ENCODE assay signal across 1 cellular context in the genomic region with DNA sequence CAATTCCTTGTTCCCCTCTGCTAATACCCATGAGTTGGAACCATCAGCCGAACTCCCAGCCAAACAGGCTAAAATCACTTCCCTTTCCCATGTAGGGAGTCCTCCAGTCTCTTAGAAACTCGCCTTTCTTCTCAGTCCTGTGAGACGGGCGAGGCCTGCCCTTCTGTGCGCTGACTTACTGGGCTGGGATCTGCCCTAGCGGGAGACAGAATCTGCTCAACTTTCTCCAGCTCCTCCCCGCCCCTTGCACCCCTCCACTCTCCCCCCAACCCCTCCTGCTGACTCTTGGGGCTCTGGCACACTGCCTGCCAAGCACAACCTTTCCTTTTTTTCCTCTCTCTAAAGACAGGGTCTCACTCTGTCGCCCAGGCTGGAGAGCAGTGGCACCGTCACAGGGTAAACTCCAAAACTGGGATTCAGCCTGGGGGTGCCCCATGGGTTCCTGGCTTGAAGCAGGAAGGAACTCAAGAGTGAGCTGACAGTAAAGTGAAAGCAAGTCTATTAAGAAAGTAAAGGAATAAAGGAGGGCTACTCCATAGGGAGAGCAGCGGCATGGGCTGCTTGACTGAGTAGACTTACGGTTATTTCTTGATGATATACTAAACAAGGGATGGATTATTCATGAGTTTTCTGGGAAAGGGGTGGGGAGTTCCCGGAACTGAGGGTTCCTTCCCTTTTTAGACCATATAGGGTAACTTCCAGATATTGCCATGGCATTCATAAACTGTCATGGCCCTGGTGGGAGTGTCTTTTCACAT.
TF ChIP-seq lines count a peak whose summit lies in the region.

No MANE protein-coding gene starts in this region.

TF ChIP-seq in K562, 482 proteins besides CTCF, POLR2A, EP300 and RAD21 (continued from another document):
- TF ChIP-seq, protein P1, sequence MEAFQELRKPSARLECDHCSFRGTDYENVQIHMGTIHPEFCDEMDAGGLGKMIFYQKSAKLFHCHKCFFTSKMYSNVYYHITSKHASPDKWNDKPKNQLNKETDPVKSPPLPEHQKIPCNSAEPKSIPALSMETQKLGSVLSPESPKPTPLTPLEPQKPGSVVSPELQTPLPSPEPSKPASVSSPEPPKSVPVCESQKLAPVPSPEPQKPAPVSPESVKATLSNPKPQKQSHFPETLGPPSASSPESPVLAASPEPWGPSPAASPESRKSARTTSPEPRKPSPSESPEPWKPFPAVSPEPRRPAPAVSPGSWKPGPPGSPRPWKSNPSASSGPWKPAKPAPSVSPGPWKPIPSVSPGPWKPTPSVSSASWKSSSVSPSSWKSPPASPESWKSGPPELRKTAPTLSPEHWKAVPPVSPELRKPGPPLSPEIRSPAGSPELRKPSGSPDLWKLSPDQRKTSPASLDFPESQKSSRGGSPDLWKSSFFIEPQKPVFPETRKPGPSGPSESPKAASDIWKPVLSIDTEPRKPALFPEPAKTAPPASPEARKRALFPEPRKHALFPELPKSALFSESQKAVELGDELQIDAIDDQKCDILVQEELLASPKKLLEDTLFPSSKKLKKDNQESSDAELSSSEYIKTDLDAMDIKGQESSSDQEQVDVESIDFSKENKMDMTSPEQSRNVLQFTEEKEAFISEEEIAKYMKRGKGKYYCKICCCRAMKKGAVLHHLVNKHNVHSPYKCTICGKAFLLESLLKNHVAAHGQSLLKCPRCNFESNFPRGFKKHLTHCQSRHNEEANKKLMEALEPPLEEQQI (IDR thresholded peaks at IDR 0.05) = no peak
- no peak for TF ChIP-seq TEAD2 (tag; IDR thresholded peaks at IDR 0.05)
- 0 out of 2 replicates have a peak, but pooled peaks have one; percentile 1 for TF ChIP-seq JUND (IDR thresholded peaks at IDR 0.05; ENCODE audit: borderline replicate concordance, low read depth, low read length)
- no peak; the same call in 2 of the 3 replicates for TF ChIP-seq JUND (tag; IDR thresholded peaks at IDR 0.05; ENCODE audit: borderline replicate concordance, low read depth, low read length)
- TF ChIP-seq, protein P2, sequence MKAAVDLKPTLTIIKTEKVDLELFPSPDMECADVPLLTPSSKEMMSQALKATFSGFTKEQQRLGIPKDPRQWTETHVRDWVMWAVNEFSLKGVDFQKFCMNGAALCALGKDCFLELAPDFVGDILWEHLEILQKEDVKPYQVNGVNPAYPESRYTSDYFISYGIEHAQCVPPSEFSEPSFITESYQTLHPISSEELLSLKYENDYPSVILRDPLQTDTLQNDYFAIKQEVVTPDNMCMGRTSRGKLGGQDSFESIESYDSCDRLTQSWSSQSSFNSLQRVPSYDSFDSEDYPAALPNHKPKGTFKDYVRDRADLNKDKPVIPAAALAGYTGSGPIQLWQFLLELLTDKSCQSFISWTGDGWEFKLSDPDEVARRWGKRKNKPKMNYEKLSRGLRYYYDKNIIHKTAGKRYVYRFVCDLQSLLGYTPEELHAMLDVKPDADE (conservative IDR thresholded peaks at IDR 0.05; ENCODE audit: control insufficient read depth, low read depth, low read length) = 0 out of 2 replicates have a peak, but pooled peaks have one; percentile 41
- TF ChIP-seq ZFP36 (IDR thresholded peaks at IDR 0.05; ENCODE audit: low read depth, low read length, partially characterized antibody) = peak; percentile 35
- peak; percentile 58 for TF ChIP-seq NBN (IDR thresholded peaks at IDR 0.05; ENCODE audit: low read depth)
- no peak for TF ChIP-seq BACH1 (tag; IDR thresholded peaks at IDR 0.05)
- peak; percentile 68; the same call in 1 of the 2 replicates for TF ChIP-seq MAFK (IDR thresholded peaks at IDR 0.05; ENCODE audit: low read length)
- TF ChIP-seq ZBTB1 (CRISPR knock-in tag; IDR thresholded peaks at IDR 0.05; ENCODE audit: borderline replicate concordance, low read depth) = no peak
- no peak for TF ChIP-seq PRPF4 (IDR thresholded peaks at IDR 0.05; ENCODE audit: insufficient read depth, low read depth, low read length, poor library complexity, severe bottlenecking)
- TF ChIP-seq, protein P3, sequence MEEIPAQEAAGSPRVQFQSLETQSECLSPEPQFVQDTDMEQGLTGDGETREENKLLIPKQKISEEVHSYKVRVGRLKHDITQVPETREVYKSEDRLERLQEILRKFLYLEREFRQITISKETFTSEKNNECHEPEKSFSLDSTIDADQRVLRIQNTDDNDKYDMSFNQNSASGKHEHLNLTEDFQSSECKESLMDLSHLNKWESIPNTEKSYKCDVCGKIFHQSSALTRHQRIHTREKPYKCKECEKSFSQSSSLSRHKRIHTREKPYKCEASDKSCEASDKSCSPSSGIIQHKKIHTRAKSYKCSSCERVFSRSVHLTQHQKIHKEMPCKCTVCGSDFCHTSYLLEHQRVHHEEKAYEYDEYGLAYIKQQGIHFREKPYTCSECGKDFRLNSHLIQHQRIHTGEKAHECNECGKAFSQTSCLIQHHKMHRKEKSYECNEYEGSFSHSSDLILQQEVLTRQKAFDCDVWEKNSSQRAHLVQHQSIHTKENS (CRISPR knock-in tag; IDR thresholded peaks at IDR 0.05) = no peak
- no peak; a peak in 1 of 4 replicates for TF ChIP-seq TBL1XR1 (IDR thresholded peaks at IDR 0.05; ENCODE audit: low read length in 2 of 2)
- TF ChIP-seq POLR3A (IDR thresholded peaks at IDR 0.05; ENCODE audit: borderline replicate concordance, extremely low read depth, insufficient read depth, insufficient read length) = no peak
- TF ChIP-seq, protein P4, sequence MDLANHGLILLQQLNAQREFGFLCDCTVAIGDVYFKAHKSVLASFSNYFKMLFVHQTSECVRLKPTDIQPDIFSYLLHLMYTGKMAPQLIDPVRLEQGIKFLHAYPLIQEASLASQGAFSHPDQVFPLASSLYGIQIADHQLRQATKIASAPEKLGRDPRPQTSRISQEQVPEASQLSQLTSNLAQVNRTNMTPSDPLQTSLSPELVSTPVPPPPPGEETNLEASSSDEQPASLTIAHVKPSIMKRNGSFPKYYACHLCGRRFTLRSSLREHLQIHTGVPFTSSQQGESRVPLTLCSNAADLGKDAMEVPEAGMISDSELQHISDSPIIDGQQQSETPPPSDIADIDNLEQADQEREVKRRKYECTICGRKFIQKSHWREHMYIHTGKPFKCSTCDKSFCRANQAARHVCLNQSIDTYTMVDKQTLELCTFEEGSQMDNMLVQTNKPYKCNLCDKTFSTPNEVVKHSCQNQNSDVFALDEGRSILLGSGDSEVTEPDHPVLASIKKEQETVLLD (IDR thresholded peaks at IDR 0.05) = no peak
